14 cellular contexts compared by ENCODE assay signal in the genomic region with DNA sequence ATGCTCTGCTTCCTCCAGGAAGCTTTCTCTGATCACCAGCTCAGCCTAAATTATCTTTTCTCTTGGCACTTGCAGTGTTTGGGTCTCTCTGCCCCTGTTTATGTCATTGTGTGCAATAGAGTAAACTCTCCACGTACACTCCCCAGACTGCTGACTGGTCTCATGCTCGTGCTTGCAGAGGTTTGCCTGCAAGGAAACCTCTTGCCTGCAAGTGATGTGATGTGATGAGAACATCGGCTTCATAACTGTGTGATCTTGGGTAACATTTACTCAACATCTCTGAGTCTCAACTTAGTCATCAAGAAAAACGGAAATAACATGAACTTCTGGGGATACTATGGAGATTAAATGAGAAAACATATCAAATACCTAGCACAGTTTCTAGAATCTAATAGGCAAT.
DNase-seq lines count a peak whose midpoint lies in the region; ATAC-seq, FAIRE-seq and TF ChIP-seq lines count a peak whose summit lies in the region.
"Had no signal": no experiment of that assay in that cellular context is flagged by ENCODE, and none has a peak within 500 bp of the region (broad histone marks: within the 10 kb centered on the region; RNA-seq: fewer than 3 reads in every experiment).

No MANE protein-coding gene starts in this region.

- no peak for ATAC-seq in HG03571 (IDR thresholded peaks at IDR 0.05; ENCODE audit: unreplicated experiment)
- no peak for ATAC-seq in GM18867 (IDR thresholded peaks at IDR 0.05; ENCODE audit: unreplicated experiment)
- no peak for ATAC-seq in right lobe of liver
- ATAC-seq: gastrocnemius medialis, K562 had no signal

- TF ChIP-seq CTCF in epithelial cell of esophagus (IDR thresholded peaks at IDR 0.05; ENCODE audit: insufficient read depth, low read depth, low read length, missing control alignments) (no peak), right lobe of liver (IDR thresholded peaks at IDR 0.05) (no peak)

- H3K9me3 ChIP-seq in right lobe of liver: no peaks in the 10 kb centered on the region
- H3K9me3 ChIP-seq: gastrocnemius medialis, lower lobe of right lung had no signal

- WGBS in right lobe of liver (ENCODE audit: insufficient coverage, low coverage, low lambda C conversion rate, missing lambda C conversion rate): 38% methylated on average over 4 of the region's 4 CpGs

- no peak overlapping the region for H3K27ac ChIP-seq in right lobe of liver
- H3K27ac ChIP-seq: gastrocnemius medialis, lower lobe of right lung, thoracic aorta had no signal

- H3K36me3 ChIP-seq in right lobe of liver: no peaks in the 10 kb centered on the region
- H3K36me3 ChIP-seq: gastrocnemius medialis, lower lobe of right lung, thoracic aorta had no signal

- no peaks in the 10 kb centered on the region for H3K27me3 ChIP-seq in right lobe of liver

- intact Hi-C loops in right lobe of liver (cut with DNase I): no loop called here

- FAIRE-seq in H54 (lab: Jason Lieb, UNC) (peak; percentile 78), RCC 7860 (lab: Jason Lieb, UNC) (no peak)
- FAIRE-seq: K562 had no signal

- no peaks in the 10 kb centered on the region for H3K4me1 ChIP-seq in right lobe of liver
- H3K4me1 ChIP-seq: gastrocnemius medialis, lower lobe of right lung had no signal

- TF ChIP-seq POLR2A in H54 (IDR thresholded peaks at IDR 0.05; ENCODE audit: low read depth, low read length): no peak
- no peak for TF ChIP-seq POLR2A in right lobe of liver (IDR thresholded peaks at IDR 0.05)

- no peak overlapping the region for H3K4me3 ChIP-seq in epithelial cell of esophagus (ENCODE audit: low read length)
- no peak overlapping the region for H3K4me3 ChIP-seq in skeletal muscle cell (ENCODE audit: low read depth, low read length)
- no peak overlapping the region for H3K4me3 ChIP-seq in right lobe of liver
- H3K4me3 ChIP-seq: gastrocnemius medialis, K562, lower lobe of right lung, thoracic aorta had no signal

- DNase-seq in H54 (ENCODE audit: insufficient read length, low spot score) (peak; percentile 45), RCC 7860 (ENCODE audit: low spot score) (peak; percentile 46), epithelial cell of esophagus (ENCODE audit: low read depth) (peak; percentile 98), skeletal muscle cell (ENCODE audit: low read depth) (peak; percentile 98), GF-D8 (lab: John Stamatoyannopoulos, UW) (no peak), right lobe of liver (no peak)
- DNase-seq: DMS79, gastrocnemius medialis, lower lobe of right lung, posterior cingulate gyrus had no signal

Comparison
In these comparisons a context has a peak if more than half of its experiments do, and no peak if none do; other contexts are left out.
1. DNase-seq: peak in H54 (single experiment), RCC 7860 (single experiment), epithelial cell of esophagus (single experiment) and skeletal muscle cell (single experiment); none in GF-D8 (single experiment) and right lobe of liver (0 of 3).